Comparison of ENCODE assay signal across 11 cellular contexts in genomic region chr17:68697850-68698313, GRCh38.
DNase-seq lines count a peak whose midpoint lies in the region; ATAC-seq, FAIRE-seq and TF ChIP-seq lines count a peak whose summit lies in the region.
"Had no signal": no experiment of that assay in that cellular context is flagged by ENCODE, and none has a peak within 500 bp of the region (broad histone marks: within the 10 kb centered on the region; RNA-seq: fewer than 3 reads in every experiment).

No MANE protein-coding gene starts in this region.

- H3K9ac ChIP-seq in endodermal cell (ENCODE audit: extremely low read depth, low read length, poor library complexity, severe bottlenecking) = no peak overlapping the region
- H3K9ac ChIP-seq: BLaER1 had no signal

- H3K27ac ChIP-seq in A549 (peak overlapping the region; percentile 32 to 40; a peak in 4 of 6 replicates), adrenal gland (peak overlapping the region in 2 of 5 donors; percentile 26 to 45), left ventricle myocardium inferior (replicated peaks) (peak overlapping the region; percentile 60), endodermal cell (ENCODE audit: low read depth, low read length) (no peak overlapping the region)
- H3K27ac ChIP-seq: BLaER1 had no signal

- H3K4me3 ChIP-seq in A549 = no peak overlapping the region
- H3K4me3 ChIP-seq in adrenal gland = no peak overlapping the region
- H3K4me3 ChIP-seq in left ventricle myocardium inferior = no peak overlapping the region
- H3K4me3 ChIP-seq in endodermal cell (ENCODE audit: low read length) = no peak overlapping the region
- H3K4me3 ChIP-seq: BLaER1 had no signal

- no peak for TF ChIP-seq EP300 in A549 (IDR thresholded peaks at IDR 0.05)

- H3K9me3 ChIP-seq in A549 = no peaks in the 10 kb centered on the region
- no peaks in the 10 kb centered on the region for H3K9me3 ChIP-seq in adrenal gland (replicated peaks in 1 of 3)
- H3K9me3 ChIP-seq in left ventricle myocardium inferior (replicated peaks) = no peaks in the 10 kb centered on the region
- peaks cover 5% of the 10 kb centered on the region for H3K9me3 ChIP-seq in endodermal cell (ENCODE audit: control insufficient read depth, low read length)
- H3K9me3 ChIP-seq: BLaER1 had no signal

- TF ChIP-seq RAD21 in A549 (conservative IDR thresholded peaks at IDR 0.05 in 1 of 2, IDR thresholded peaks at IDR 0.05 in 1 of 2) = no peak

- H3K27me3 Mint-ChIP-seq in endodermal cell (ENCODE audit: insufficient read depth) = no peaks in the 10 kb centered on the region

- TF ChIP-seq POLR2A in A549 (IDR thresholded peaks at IDR 0.05; ENCODE audit: low read length) (no peak), adrenal gland (IDR thresholded peaks at IDR 0.05) (no peak)

- H3K9me3 Mint-ChIP-seq in endodermal cell = peaks cover 4% of the 10 kb centered on the region

- DNase-seq in A549 (ENCODE audit: low read depth in 1 of 2, low spot score in 1 of 2) (no peak), HS-5 (ENCODE audit: low read depth) (peak; percentile 72), adrenal gland (peak in 4 of 7 donors; percentile 17 to 48 (median 29)), left ventricle myocardium inferior (no peak), NCI-H446 (lab: John Stamatoyannopoulos, UW) (no peak), NCI-H82 treated with DMSO at 0.1 percent for 48 hours (lab: John Stamatoyannopoulos, UW; ENCODE audit: unreplicated experiment) (no peak), endodermal cell (no peak)
- DNase-seq: effector memory CD4-positive, alpha-beta T cell; kidney glomerular epithelial cell had no signal

- no peak overlapping the region for H3K27ac Mint-ChIP-seq in endodermal cell

- H3K36me3 Mint-ChIP-seq in endodermal cell (ENCODE audit: low read depth) = no peaks in the 10 kb centered on the region

- POLR2A ChIA-PET in A549 (lab: Yijun Ruan, JAX) = no interaction called here

- H3K4me1 ChIP-seq in A549 (peaks cover 7% of the 10 kb centered on the region; the same call in 1 of the 3 replicates), adrenal gland (replicated peaks in 1 of 2) (peaks cover 0 to 4% of the 10 kb centered on the region in 2 donors), left ventricle myocardium inferior (peaks cover 4% of the 10 kb centered on the region), endodermal cell (ENCODE audit: control insufficient read depth, insufficient read depth, low read length) (peaks cover 13% of the 10 kb centered on the region)
- H3K4me1 ChIP-seq: BLaER1 had no signal

- peaks cover 45% of the 10 kb centered on the region for H3K4me1 Mint-ChIP-seq in endodermal cell

- ATAC-seq in A549 (no peak), HG03442 (IDR thresholded peaks at IDR 0.05; ENCODE audit: unreplicated experiment) (no peak)

- no peaks in the 10 kb centered on the region for H3K36me3 ChIP-seq in adrenal gland (replicated peaks in 1 of 2)
- H3K36me3 ChIP-seq in left ventricle myocardium inferior = no peaks in the 10 kb centered on the region
- H3K36me3 ChIP-seq in endodermal cell (ENCODE audit: control insufficient read depth, insufficient read depth, low read length) = no peaks in the 10 kb centered on the region
- H3K36me3 ChIP-seq: BLaER1 had no signal

- no peak overlapping the region for H3K4me3 Mint-ChIP-seq in endodermal cell

- CTCF ChIA-PET in A549 (lab: Yijun Ruan, JAX) = interaction anchor here (0.6 to 1.5 kb wide), 2 partner anchors 9 to 1854 kb away, joined by 3 to 6 read pairs; no protein-coding TSS in a partner anchor

- FAIRE-seq in A549 (lab: Jason Lieb, UNC) = no peak

- H3K4me2 ChIP-seq in A549 = no peak overlapping the region
- H3K4me2 ChIP-seq: BLaER1 had no signal

- H3K27me3 ChIP-seq in adrenal gland = no peaks in the 10 kb centered on the region
- no peaks in the 10 kb centered on the region for H3K27me3 ChIP-seq in left ventricle myocardium inferior (ENCODE audit: low read depth)
- H3K27me3 ChIP-seq in endodermal cell (ENCODE audit: control insufficient read depth, insufficient read depth, low read length, poor library complexity, severe bottlenecking) = no peaks in the 10 kb centered on the region
- H3K27me3 ChIP-seq: BLaER1 had no signal

- TF ChIP-seq CTCF in A549 (IDR thresholded peaks at IDR 0.05) (no peak), adrenal gland (IDR thresholded peaks at IDR 0.05) (no peak), left ventricle myocardium inferior (IDR thresholded peaks at IDR 0.05; ENCODE audit: borderline replicate concordance) (no peak), endodermal cell (conservative IDR thresholded peaks at IDR 0.05) (no peak)

- intact Hi-C loops in adrenal gland (cut with DNase I) = no loop called here
- intact Hi-C loops in left ventricle myocardium inferior (cut with micrococcal nuclease) = no loop called here

TF ChIP-seq in A549, 52 proteins besides CTCF, POLR2A, EP300 and RAD21:
- no peak for TF ChIP-seq HEYL (CRISPR knock-in tag; IDR thresholded peaks at IDR 0.05)
- TF ChIP-seq EHF (CRISPR knock-in tag; IDR thresholded peaks at IDR 0.05) = no peak
- no peak for TF ChIP-seq ZNF302 (CRISPR knock-in tag; IDR thresholded peaks at IDR 0.05)
- peak in 1 of 2 experiments; percentile 61; a peak in 2 of 4 replicates for TF ChIP-seq CEBPB (IDR thresholded peaks at IDR 0.05)
- TF ChIP-seq JUNB (IDR thresholded peaks at IDR 0.05) = no peak
- TF ChIP-seq GATA3 (IDR thresholded peaks at IDR 0.05; ENCODE audit: borderline replicate concordance) = no peak
- no peak for TF ChIP-seq HDAC2 (IDR thresholded peaks at IDR 0.05)
TF ChIP-seq in A549: peak in this region for 1.

Comparison
In these comparisons a context has a peak if more than half of its experiments do, and no peak if none do; other contexts are left out.
1. DNase-seq: peak in HS-5 (single experiment) and adrenal gland (4 of 7); none in A549 (0 of 2), left ventricle myocardium inferior (single experiment), NCI-H446 (0 of 2), NCI-H82 treated with DMSO at 0.1 percent for 48 hours (single experiment) and endodermal cell (single experiment).